11 cellular contexts compared by ENCODE assay signal in genomic region chr19:18172331-18173053, GRCh38. TPM values are rescaled to one million over a fixed set of nuclear protein-coding genes. Genes with fewer than 3 reads are reported as not detected.
DNase-seq lines count a peak whose midpoint lies in the region; ATAC-seq, FAIRE-seq and TF ChIP-seq lines count a peak whose summit lies in the region.
"Had no signal": no experiment of that assay in that cellular context is flagged by ENCODE, and none has a peak within 500 bp of the region (broad histone marks: within the 10 kb centered on the region; RNA-seq: fewer than 3 reads in every experiment).

No MANE protein-coding gene starts in this region.

- H3K79me2 ChIP-seq in GM12878 (ENCODE audit: control insufficient read depth, insufficient read depth, low read length): peaks cover 30% of the 10 kb centered on the region

- SMC1A ChIA-PET in GM12878 (lab: Charles Lee; ENCODE audit: uncharacterized antibody, unreplicated experiment): interaction anchor here (0.6 to 2.3 kb wide), 5 partner anchors 12 to 78 kb away, joined by 3 to 6 read pairs (median 3); partner anchors contain the start of gene PIK3R2

- intact Hi-C loops in GM12878 (cut with micrococcal nuclease; ENCODE audit: unreplicated experiment): loop anchor here (1.0 to 5.0 kb wide), 4 partner anchors 20 to 225 kb away; partner anchors contain the start of genes MAST3 and PIK3R2

- H3K27me3 ChIP-seq in BLaER1: no peaks in the 10 kb centered on the region
- no peaks in the 10 kb centered on the region for H3K27me3 ChIP-seq in GM12878 (replicated peaks in 1 of 2; ENCODE audit: control insufficient read depth in 2 of 2, insufficient read depth in 2 of 2, low read length in 1 of 2)

- H3K9me3 Mint-ChIP-seq in natural killer cell treated with Interleukin-12 subunit alpha and Interleukin-12 subunit beta and Interleukin-15 and Interleukin-18, amount 100 ng/mL, for 72 hours: no peaks in the 10 kb centered on the region

- CTCF ChIA-PET in GM12878 (lab: Yijun Ruan, JAX): interaction anchor here (0.7 to 1.0 kb wide), 2 partner anchors 9 to 19 kb away, joined by 3 to 5 read pairs; no protein-coding TSS in a partner anchor

- POLR2A ChIA-PET in GM12878 (lab: Charles Lee): interaction anchor here (0.5 to 3.0 kb wide), 6 partner anchors 19 to 132 kb away, joined by 3 to 24 read pairs (median 5); partner anchors contain the start of gene MPV17L2

- peak; percentile 18 for TF ChIP-seq POLR2A in GM19099 (IDR thresholded peaks at IDR 0.05; ENCODE audit: extremely low read depth, insufficient read length, low read depth)
- TF ChIP-seq POLR2A in GM12878 (IDR thresholded peaks at IDR 0.05; ENCODE audit: low read depth, low read length): no peak

- 62% methylated on average over 7 of the region's 7 CpGs for WGBS in GM12878 (ENCODE audit: insufficient coverage, insufficient replicate concordance, low lambda C conversion rate, missing lambda C conversion rate)

- H3K27ac ChIP-seq in BLaER1: peak overlapping the region; percentile 69; the same call in 1 of the 2 replicates
- H3K27ac ChIP-seq in GM12878 (ENCODE audit: control insufficient read depth, insufficient read depth): peak overlapping the region; percentile 79
- H3K27ac ChIP-seq: KMS-11 had no signal

- H3K27me3 Mint-ChIP-seq in natural killer cell treated with Interleukin-12 subunit alpha and Interleukin-12 subunit beta and Interleukin-15 and Interleukin-18, amount 100 ng/mL, for 72 hours: no peaks in the 10 kb centered on the region

- no peak overlapping the region for H3K4me3 ChIP-seq in BLaER1
- no peak overlapping the region for H3K4me3 ChIP-seq in GM12878

- no peaks in the 10 kb centered on the region for H3K36me3 Mint-ChIP-seq in natural killer cell treated with Interleukin-12 subunit alpha and Interleukin-12 subunit beta and Interleukin-15 and Interleukin-18, amount 100 ng/mL, for 72 hours

- TF ChIP-seq CTCF in GM12878 (IDR thresholded peaks at IDR 0.05 in 2 of 3, conservative IDR thresholded peaks at IDR 0.05 in 1 of 3; ENCODE audit: control insufficient read depth in 2 of 3, extremely low read depth in 1 of 3, insufficient read depth in 1 of 3, low read depth in 3 of 3, low read length in 3 of 3): no peak

- peak overlapping the region; percentile 69; the same call in 1 of the 2 replicates for H3K9ac ChIP-seq in BLaER1
- peak overlapping the region; percentile 83 for H3K9ac ChIP-seq in GM12878 (ENCODE audit: control insufficient read depth, insufficient read depth, low read length)

- TSS peak; percentile 58 for BruUV-seq in GM12878 (replicated peaks; lab: Mats Ljungman, UMichigan)

- no peak for TF ChIP-seq RAD21 in GM12878 (IDR thresholded peaks at IDR 0.05; ENCODE audit: insufficient read depth, low read depth, low read length)

- H2AFZ ChIP-seq in GM12878 (ENCODE audit: control insufficient read depth, low read depth, low read length): no peak overlapping the region

- peaks cover 74% of the 10 kb centered on the region for H3K4me1 ChIP-seq in BLaER1
- peaks cover 61% of the 10 kb centered on the region for H3K4me1 ChIP-seq in GM12878 (ENCODE audit: control insufficient read depth, insufficient read depth, low read length)

- DNase-seq in GM12878 (ENCODE audit: low read depth, low spot score) (no peak), dedifferentiated amniotic fluid mesenchymal stem cell (ENCODE audit: extremely low spot score) (no peak), D341Med (ENCODE audit: low spot score) (no peak), DMS114 treated with DMSO at 0.1 percent for 48 hours (lab: John Stamatoyannopoulos, UW; ENCODE audit: unreplicated experiment) (no peak)
- DNase-seq in natural killer cell treated with Interleukin-12 subunit alpha and Interleukin-12 subunit beta and Interleukin-15 and Interleukin-18, amount 100 ng/mL, for 72 hours (ENCODE audit: low spot score): peak; percentile 35
- DNase-seq: DMS 273 treated with DMSO at 0.1 percent for 48 hours, NCI-H2081 treated with DMSO at 0.1 percent for 48 hours had no signal

- RAD21 ChIA-PET in GM12878 (lab: Charles Lee; ENCODE audit: unreplicated experiment): interaction anchor here (0.7 to 3.2 kb wide), 8 partner anchors 8 to 160 kb away, joined by 3 to 29 read pairs (median 5); partner anchors contain the start of gene MPV17L2

- H4K20me1 ChIP-seq in BLaER1 (no peaks in the 10 kb centered on the region), GM12878 (ENCODE audit: control insufficient read depth, insufficient read depth) (no peaks in the 10 kb centered on the region)

- H3K4me1 Mint-ChIP-seq in natural killer cell treated with Interleukin-12 subunit alpha and Interleukin-12 subunit beta and Interleukin-15 and Interleukin-18, amount 100 ng/mL, for 72 hours (ENCODE audit: low read depth in 2 of 2): peaks cover 25 to 33% of the 10 kb centered on the region in 2 donors

- peak overlapping the region; percentile 87 for H3K4me3 Mint-ChIP-seq in natural killer cell treated with Interleukin-12 subunit alpha and Interleukin-12 subunit beta and Interleukin-15 and Interleukin-18, amount 100 ng/mL, for 72 hours

- ATAC-seq in GM12878 (no peak), HG02610 (IDR thresholded peaks at IDR 0.05; ENCODE audit: unreplicated experiment) (no peak)
- no peak for ATAC-seq in natural killer cell treated with Interleukin-12 subunit alpha and Interleukin-12 subunit beta and Interleukin-15 and Interleukin-18, amount 100 ng/mL, for 72 hours

- peak overlapping the region; percentile 83 to 95 for H3K27ac Mint-ChIP-seq in natural killer cell treated with Interleukin-12 subunit alpha and Interleukin-12 subunit beta and Interleukin-15 and Interleukin-18, amount 100 ng/mL, for 72 hours

- no peak for TF ChIP-seq EP300 in GM12878 (IDR thresholded peaks at IDR 0.05; ENCODE audit: borderline replicate concordance in 1 of 2, control insufficient read depth in 1 of 2, low read depth in 2 of 2, low read length in 2 of 2)

- H3K9me3 ChIP-seq in BLaER1: no peaks in the 10 kb centered on the region
- H3K9me3 ChIP-seq in GM12878 (replicated peaks; ENCODE audit: control insufficient read depth, insufficient read depth, low read length): no peaks in the 10 kb centered on the region; the same call in 2 of the 3 replicates

- peaks cover 21% of the 10 kb centered on the region for H3K36me3 ChIP-seq in BLaER1
- peaks cover 11 to 13% of the 10 kb centered on the region in 2 experiments; a peak in 3 of 4 replicates for H3K36me3 ChIP-seq in GM12878 (ENCODE audit: control insufficient read depth in 2 of 2, insufficient read depth in 2 of 2, low read length in 1 of 2)

- in situ Hi-C loops in GM12878 (cut with MboI): no loop called here

- H3K4me2 ChIP-seq in BLaER1: peak overlapping the region; percentile 92
- H3K4me2 ChIP-seq in GM12878 (ENCODE audit: control insufficient read depth, insufficient read depth): peak overlapping the region; percentile 100

- no peak for FAIRE-seq in GM12878 (lab: Jason Lieb, UNC)

RNA-seq across cellular contexts. Expression of gene IFI30, which starts 1.1 kb away (rescaled TPM):
- 168 and 207 TPM in 2 replicates for total RNA-seq in GM12878 (2013; cell fraction: nucleolus; rRNA removed)
- total RNA-seq in GM12878 (2014; rRNA removed) (747 and 845 TPM in 2 replicates), GM12878 (2014; rRNA removed; fragmentation: Illumina TruSeq; extraction: Trizol) (221 and 225 TPM in 2 replicates), GM12878 (2021) (301 and 314 TPM in 2 replicates)
- 218 TPM for polyA plus RNA-seq in GM12878 (2011; ENCODE audit: low read depth)
- polyA plus RNA-seq in GM12878 (2011; rRNA removed) (232 and 365 TPM in 2 replicates), GM12878 (2014; fragmentation: Illumina TruSeq; extraction: Trizol) (147 and 257 TPM in 2 replicates), GM12878 (2014; fragmentation: Nextera tagmentation; extraction: Ambion mirVana) (1,000 to 10,000 TPM; 1,054 to 1,112 TPM), GM12878 (2014; rRNA removed) (492 and 678 TPM in 2 replicates), GM12878 (2016; fragmentation: Nextera tagmentation; extraction: Ambion mirVana) (100 to 1,000 TPM; 445 to 456 TPM)
- 606 and 650 TPM in 2 replicates for polyA plus RNA-seq in GM12878 (2011; cell fraction: cytosol; rRNA removed)
- 189 and 350 TPM in 2 replicates for polyA plus RNA-seq in GM12878 (2011; cell fraction: nucleus; rRNA removed)
- polyA plus RNA-seq in GM12878 (2012): 260 and 337 TPM in 2 replicates
- 327 and 421 TPM in 2 replicates for polyA minus RNA-seq in GM12878 (2011; rRNA and poly(A)+ RNA removed)
- 126 and 162 TPM in 2 replicates for polyA minus RNA-seq in GM12878 (2011; cell fraction: cytosol; rRNA and poly(A)+ RNA removed)
- polyA minus RNA-seq in GM12878 (2011; cell fraction: nucleus; rRNA and poly(A)+ RNA removed): 67.9 and 87.0 TPM in 2 replicates
- 100 to 1,000 TPM in 1 of 2 donors, 10 to 100 TPM in 1; 76.2 to 139 TPM for total RNA-seq in natural killer cell treated with Interleukin-12 subunit alpha and Interleukin-12 subunit beta and Interleukin-15 and Interleukin-18, amount 100 ng/mL, for 72 hours

RNA-seq across cellular contexts. Expression of gene PIK3R2, which starts 19.5 kb away (rescaled TPM):
- total RNA-seq in GM12878 (2013; cell fraction: nucleolus; rRNA removed): 11.5 and 13.9 TPM in 2 replicates
- total RNA-seq in GM12878 (2014; rRNA removed) (6.3 and 8.0 TPM in 2 replicates), GM12878 (2014; rRNA removed; fragmentation: Illumina TruSeq; extraction: Trizol) (1.9 and 3.9 TPM in 2 replicates), GM12878 (2021) (22.6 and 23.3 TPM in 2 replicates)
- 4.0 TPM for polyA plus RNA-seq in GM12878 (2011; ENCODE audit: low read depth)
- polyA plus RNA-seq in GM12878 (2011; rRNA removed) (2.9 and 6.4 TPM in 2 replicates), GM12878 (2014; fragmentation: Illumina TruSeq; extraction: Trizol) (0.73 and 3.4 TPM in 2 replicates), GM12878 (2014; fragmentation: Nextera tagmentation; extraction: Ambion mirVana) (under 1 TPM; 0.26 to 0.75 TPM), GM12878 (2014; rRNA removed) (5.2 and 5.8 TPM in 2 replicates), GM12878 (2016; fragmentation: Nextera tagmentation; extraction: Ambion mirVana) (1 to 10 TPM; 1.1 TPM)
- polyA plus RNA-seq in GM12878 (2011; cell fraction: cytosol; rRNA removed): 5.3 and 6.3 TPM in 2 replicates
- 10.3 and 15.7 TPM in 2 replicates for polyA plus RNA-seq in GM12878 (2011; cell fraction: nucleus; rRNA removed)
- polyA plus RNA-seq in GM12878 (2012): 6.4 and 8.5 TPM in 2 replicates
- 6.4 and 9.5 TPM in 2 replicates for polyA minus RNA-seq in GM12878 (2011; rRNA and poly(A)+ RNA removed)
- polyA minus RNA-seq in GM12878 (2011; cell fraction: cytosol; rRNA and poly(A)+ RNA removed): 2.9 and 8.8 TPM in 2 replicates
- 2.1 and 3.8 TPM in 2 replicates for polyA minus RNA-seq in GM12878 (2011; cell fraction: nucleus; rRNA and poly(A)+ RNA removed)
- total RNA-seq in natural killer cell treated with Interleukin-12 subunit alpha and Interleukin-12 subunit beta and Interleukin-15 and Interleukin-18, amount 100 ng/mL, for 72 hours: 10 to 100 TPM; 12.6 to 20.1 TPM

RNA-seq across cellular contexts. Expression of gene MPV17L2, which starts 20.5 kb away (rescaled TPM):
- total RNA-seq in GM12878 (2013; cell fraction: nucleolus; rRNA removed): 3.3 and 7.4 TPM in 2 replicates
- 26.7 and 32.0 TPM in 2 replicates for total RNA-seq in GM12878 (2014; rRNA removed)
- 13.6 and 15.4 TPM in 2 replicates for total RNA-seq in GM12878 (2014; rRNA removed; fragmentation: Illumina TruSeq; extraction: Trizol)
- total RNA-seq in GM12878 (2021): 17.9 and 19.9 TPM in 2 replicates
- 3.9 TPM for polyA plus RNA-seq in GM12878 (2011; ENCODE audit: low read depth)
- 7.1 and 17.1 TPM in 2 replicates for polyA plus RNA-seq in GM12878 (2011; rRNA removed)
- 23.4 and 34.7 TPM in 2 replicates for polyA plus RNA-seq in GM12878 (2011; cell fraction: cytosol; rRNA removed)
- polyA plus RNA-seq in GM12878 (2011; cell fraction: nucleus; rRNA removed): 12.4 and 16.0 TPM in 2 replicates
- polyA plus RNA-seq in GM12878 (2012): 8.3 and 8.4 TPM in 2 replicates
- polyA plus RNA-seq in GM12878 (2014; fragmentation: Illumina TruSeq; extraction: Trizol): 10.4 and 25.9 TPM in 2 replicates
- 1 to 10 TPM; 5.1 to 7.7 TPM for polyA plus RNA-seq in GM12878 (2014; fragmentation: Nextera tagmentation; extraction: Ambion mirVana)
- polyA plus RNA-seq in GM12878 (2014; rRNA removed): 39.4 and 44.5 TPM in 2 replicates
- polyA plus RNA-seq in GM12878 (2016; fragmentation: Nextera tagmentation; extraction: Ambion mirVana): 10 to 100 TPM; 46.2 to 57.2 TPM
- 16.2 and 19.9 TPM in 2 replicates for polyA minus RNA-seq in GM12878 (2011; rRNA and poly(A)+ RNA removed)
- polyA minus RNA-seq in GM12878 (2011; cell fraction: cytosol; rRNA and poly(A)+ RNA removed): 6.1 and 7.6 TPM in 2 replicates
- 2.9 and 7.6 TPM in 2 replicates for polyA minus RNA-seq in GM12878 (2011; cell fraction: nucleus; rRNA and poly(A)+ RNA removed)
- total RNA-seq in natural killer cell treated with Interleukin-12 subunit alpha and Interleukin-12 subunit beta and Interleukin-15 and Interleukin-18, amount 100 ng/mL, for 72 hours: 10 to 100 TPM; 17.4 to 34.2 TPM

RNA-seq across cellular contexts. Expression of gene RAB3A, which starts 31.4 kb away (rescaled TPM):
- total RNA-seq in GM12878 (2013; cell fraction: nucleolus; rRNA removed): 9.4 and 18.2 TPM in 2 replicates
- total RNA-seq in GM12878 (2014; rRNA removed) (0.98 and 1.2 TPM in 2 replicates), GM12878 (2014; rRNA removed; fragmentation: Illumina TruSeq; extraction: Trizol) (0.51 and 0.67 TPM in 2 replicates), GM12878 (2021) (2.9 and 3.5 TPM in 2 replicates)
- 0.73 TPM for polyA plus RNA-seq in GM12878 (2011; ENCODE audit: low read depth)
- polyA plus RNA-seq in GM12878 (2011; rRNA removed) (1.3 and 2.8 TPM in 2 replicates), GM12878 (2014; fragmentation: Illumina TruSeq; extraction: Trizol) (0.54 and 1.1 TPM in 2 replicates), GM12878 (2014; fragmentation: Nextera tagmentation; extraction: Ambion mirVana) (under 1 TPM in 1 of 2 experiments, not detected in 1; 0.07 TPM), GM12878 (2014; rRNA removed) (1.0 and 2.5 TPM in 2 replicates), GM12878 (2016; fragmentation: Nextera tagmentation; extraction: Ambion mirVana) (1 to 10 TPM; 1.6 to 2.0 TPM)
- 3.9 and 4.9 TPM in 2 replicates for polyA plus RNA-seq in GM12878 (2011; cell fraction: cytosol; rRNA removed)
- 9.4 and 10.2 TPM in 2 replicates for polyA plus RNA-seq in GM12878 (2011; cell fraction: nucleus; rRNA removed)
- polyA plus RNA-seq in GM12878 (2012): 1.5 and 3.5 TPM in 2 replicates
- 13.7 and 23.1 TPM in 2 replicates for polyA minus RNA-seq in GM12878 (2011; rRNA and poly(A)+ RNA removed)
- polyA minus RNA-seq in GM12878 (2011; cell fraction: cytosol; rRNA and poly(A)+ RNA removed): 3.7 and 6.1 TPM in 2 replicates
- polyA minus RNA-seq in GM12878 (2011; cell fraction: nucleus; rRNA and poly(A)+ RNA removed): 8.9 and 16.6 TPM in 2 replicates
- 1 to 10 TPM; 3.9 to 5.1 TPM for total RNA-seq in natural killer cell treated with Interleukin-12 subunit alpha and Interleukin-12 subunit beta and Interleukin-15 and Interleukin-18, amount 100 ng/mL, for 72 hours

RNA-seq across cellular contexts. Expression of gene PDE4C, which starts 53.7 kb away (rescaled TPM):
- total RNA-seq in GM12878 (2013; cell fraction: nucleolus; rRNA removed): 2.5 and 3.7 TPM in 2 replicates
- total RNA-seq in GM12878 (2014; rRNA removed) (0.28 and 1.1 TPM in 2 replicates), GM12878 (2014; rRNA removed; fragmentation: Illumina TruSeq; extraction: Trizol) (0.14 and 0.40 TPM in 2 replicates), GM12878 (2021) (0.27 and 0.67 TPM in 2 replicates)
- 0.26 TPM for polyA plus RNA-seq in GM12878 (2011; ENCODE audit: low read depth)
- polyA plus RNA-seq in GM12878 (2011; rRNA removed) (0.19 and 0.43 TPM in 2 replicates), GM12878 (2014; fragmentation: Illumina TruSeq; extraction: Trizol) (0.15 TPM in 1 of 2 replicates, not detected in the other), GM12878 (2014; fragmentation: Nextera tagmentation; extraction: Ambion mirVana) (under 1 TPM; 0.08 to 0.13 TPM), GM12878 (2014; rRNA removed) (0.27 and 0.73 TPM in 2 replicates), GM12878 (2016; fragmentation: Nextera tagmentation; extraction: Ambion mirVana) (under 1 TPM; 0.13 to 0.47 TPM)
- 0.25 and 0.42 TPM in 2 replicates for polyA plus RNA-seq in GM12878 (2011; cell fraction: cytosol; rRNA removed)
- 1.5 and 2.3 TPM in 2 replicates for polyA plus RNA-seq in GM12878 (2011; cell fraction: nucleus; rRNA removed)
- 0.43 and 0.52 TPM in 2 replicates for polyA plus RNA-seq in GM12878 (2012)
- 0.41 TPM in 1 of 2 replicates, not detected in the other for polyA minus RNA-seq in GM12878 (2011; rRNA and poly(A)+ RNA removed)
- not detected in 2 replicates for polyA minus RNA-seq in GM12878 (2011; cell fraction: cytosol; rRNA and poly(A)+ RNA removed)
- 0.48 and 1.3 TPM in 2 replicates for polyA minus RNA-seq in GM12878 (2011; cell fraction: nucleus; rRNA and poly(A)+ RNA removed)
- total RNA-seq in natural killer cell treated with Interleukin-12 subunit alpha and Interleukin-12 subunit beta and Interleukin-15 and Interleukin-18, amount 100 ng/mL, for 72 hours: 1 to 10 TPM in 1 of 2 donors, under 1 TPM in 1; 0.22 to 1.4 TPM
